In genomic region chr1:54421101-54421504, GRCh38 we compare ENCODE assay signal across 21 cellular contexts. TPM values are rescaled to one million over a fixed set of nuclear protein-coding genes. Genes with fewer than 3 reads are reported as not detected.
DNase-seq lines count a peak whose midpoint lies in the region; ATAC-seq and TF ChIP-seq lines count a peak whose summit lies in the region.
"Had no signal": no experiment of that assay in that cellular context is flagged by ENCODE, and none has a peak within 500 bp of the region (broad histone marks: within the 10 kb centered on the region; RNA-seq: fewer than 3 reads in every experiment).

No MANE protein-coding gene starts in this region.

- DNase-seq in SK-N-SH, result no peak
- DNase-seq in head of caudate nucleus, result peak in 41 of 42 donors; percentile 40 to 94 (median 74)
- DNase-seq in superior temporal gyrus (ENCODE audit: extremely low spot score), result no peak
- DNase-seq in GM20000 (ENCODE audit: low spot score), result no peak
- DNase-seq in brain microvascular endothelial cell, result no peak
- DNase-seq: activated naive CD4-positive, alpha-beta T cell; colonic mucosa; DMS153; left ventricle myocardium superior; MM.1S; NCI-H1930; NCI-H82; small intestine; stimulated activated CD4-positive, alpha-beta T cell treated with anti-CD3 and anti-CD28 coated beads, Interleukin-4, amount 100 ng/mL, for 4 hours; stimulated activated CD8-positive, alpha-beta memory T cell treated with anti-CD3 and anti-CD28 coated beads, Interleukin-4, amount 100 ng/mL, for 48 hours; SW 1271 had no signal

- POLR2A ChIA-PET in HEK293 (lab: Yijun Ruan, JAX), result no interaction called here
- POLR2A ChIA-PET in SK-N-SH (lab: Yijun Ruan, JAX), result no interaction called here

- CTCF ChIA-PET in HEK293 (lab: Yijun Ruan, JAX) (no interaction called here), SK-N-SH (lab: Yijun Ruan, JAX) (interaction anchor here (0.9 kb wide), 1 partner anchor 41 kb away, joined by 3 read pairs; no protein-coding TSS in a partner anchor)

- no peaks in the 10 kb centered on the region for H3K9me3 ChIP-seq in HEK293 (ENCODE audit: control insufficient read depth, insufficient read depth, low read depth, low read length)
- H3K9me3 ChIP-seq in SK-N-SH, result no peaks in the 10 kb centered on the region
- H3K9me3 ChIP-seq: BLaER1 treated with 17β-estradiol and CSF1 and Interleukin-3, amounts not matched to agents 10 nM and 100 nM; colonic mucosa; gastroesophageal sphincter; suprapubic skin had no signal

- no peaks in the 10 kb centered on the region for H3K79me2 ChIP-seq in SK-N-SH (ENCODE audit: insufficient read depth)

- TF ChIP-seq RAD21 in SK-N-SH (IDR thresholded peaks at IDR 0.05; ENCODE audit: low read length), result no peak

- no peaks in the 10 kb centered on the region for H3K36me3 ChIP-seq in HEK293 (ENCODE audit: control insufficient read depth in 2 of 2, insufficient read depth in 1 of 2, low read length in 2 of 2)
- H3K36me3 ChIP-seq in SK-N-SH (replicated peaks in 1 of 2; ENCODE audit: control insufficient read depth in 1 of 2, insufficient read depth in 2 of 2, low read length in 1 of 2), result no peaks in the 10 kb centered on the region
- no peaks in the 10 kb centered on the region for H3K36me3 ChIP-seq in brain microvascular endothelial cell (replicated peaks)
- H3K36me3 ChIP-seq: BLaER1 treated with 17β-estradiol and CSF1 and Interleukin-3, amounts not matched to agents 10 nM and 100 nM; colonic mucosa; gastroesophageal sphincter; suprapubic skin had no signal

- no peak overlapping the region for H3K4me3 ChIP-seq in HEK293 (ENCODE audit: low read depth, low read length)
- H3K4me3 ChIP-seq in SK-N-SH (ENCODE audit: low read depth in 2 of 2, low read length in 1 of 2), result no peak overlapping the region
- no peak overlapping the region for H3K4me3 ChIP-seq in brain microvascular endothelial cell (ENCODE audit: low read depth, low read length)
- H3K4me3 ChIP-seq: BLaER1 treated with 17β-estradiol and CSF1 and Interleukin-3, amounts not matched to agents 10 nM and 100 nM; colonic mucosa; gastroesophageal sphincter; suprapubic skin had no signal

- no peak overlapping the region for H3K4me2 ChIP-seq in SK-N-SH
- H3K4me2 ChIP-seq: BLaER1 treated with 17β-estradiol and CSF1 and Interleukin-3, amounts not matched to agents 10 nM and 100 nM had no signal

- TF ChIP-seq CTCF in HEK293 (tag by site-specific recombination; IDR thresholded peaks at IDR 0.05) (no peak), SK-N-SH (IDR thresholded peaks at IDR 0.05) (no peak), GM20000 (IDR thresholded peaks at IDR 0.05; ENCODE audit: extremely low read depth, missing control alignments) (no peak), brain microvascular endothelial cell (IDR thresholded peaks at IDR 0.05; ENCODE audit: low read depth, low read length, missing control alignments) (no peak)

- H3K27ac ChIP-seq in HEK293 (ENCODE audit: extremely low read depth, low read depth, low read length), result no peak overlapping the region
- no peak overlapping the region for H3K27ac ChIP-seq in SK-N-SH (ENCODE audit: low read depth in 2 of 2, low read length in 1 of 2)
- H3K27ac ChIP-seq in brain microvascular endothelial cell, result no peak overlapping the region
- H3K27ac ChIP-seq: BLaER1 treated with 17β-estradiol and CSF1 and Interleukin-3, amounts not matched to agents 10 nM and 100 nM; colonic mucosa; gastroesophageal sphincter; suprapubic skin had no signal

- no peaks in the 10 kb centered on the region for H3F3A ChIP-seq in SK-N-SH (replicated peaks; ENCODE audit: insufficient read depth)

- ATAC-seq in HG02885 (IDR thresholded peaks at IDR 0.05; ENCODE audit: poor library complexity, unreplicated experiment), result no peak
- ATAC-seq: gastroesophageal sphincter, left ventricle myocardium superior had no signal

- in situ Hi-C loops in brain microvascular endothelial cell (cut with HindIII; ENCODE audit: low pct_ligation_motif_present, low sequenced_read_pairs), result no loop called here

- 35% methylated on average over 4 of the region's 4 CpGs for whole genome bisulfite sequencing in SK-N-SH (ENCODE audit: low lambda C conversion rate)

- H2AFZ ChIP-seq in SK-N-SH (ENCODE audit: low read depth), result no peak overlapping the region

- no peaks in the 10 kb centered on the region for H3K27me3 ChIP-seq in SK-N-SH (ENCODE audit: insufficient read depth)
- no peaks in the 10 kb centered on the region for H3K27me3 ChIP-seq in brain microvascular endothelial cell (replicated peaks)
- H3K27me3 ChIP-seq: BLaER1 treated with 17β-estradiol and CSF1 and Interleukin-3, amounts not matched to agents 10 nM and 100 nM; colonic mucosa; gastroesophageal sphincter; suprapubic skin had no signal

- no peaks in the 10 kb centered on the region for H3K9me2 ChIP-seq in SK-N-SH

- no peaks in the 10 kb centered on the region for H4K20me1 ChIP-seq in SK-N-SH (ENCODE audit: insufficient read depth)
- H4K20me1 ChIP-seq: BLaER1 treated with 17β-estradiol and CSF1 and Interleukin-3, amounts not matched to agents 10 nM and 100 nM had no signal

- no peak for TF ChIP-seq EP300 in SK-N-SH (IDR thresholded peaks at IDR 0.05; ENCODE audit: borderline replicate concordance in 1 of 2, low read depth in 1 of 2, low read length in 1 of 2)

- no peak overlapping the region for H3K9ac ChIP-seq in SK-N-SH
- H3K9ac ChIP-seq: BLaER1 treated with 17β-estradiol and CSF1 and Interleukin-3, amounts not matched to agents 10 nM and 100 nM had no signal

- H3K4me1 ChIP-seq in HEK293 (ENCODE audit: control insufficient read depth, insufficient read depth, low read length), result no peaks in the 10 kb centered on the region
- H3K4me1 ChIP-seq in SK-N-SH (ENCODE audit: control insufficient read depth in 1 of 2, insufficient read depth in 2 of 2, low read depth in 1 of 2, low read length in 1 of 2), result no peaks in the 10 kb centered on the region
- H3K4me1 ChIP-seq: colonic mucosa, gastroesophageal sphincter had no signal

- intact Hi-C loops in head of caudate nucleus (cut with DNase I), result no loop called here

TF ChIP-seq in HEK293, 187 proteins besides CTCF, POLR2A, EP300 and RAD21 (continues in another document):
- no peak for TF ChIP-seq HOXD13 (CRISPR knock-in tag; IDR thresholded peaks at IDR 0.05; ENCODE audit: borderline replicate concordance)
- TF ChIP-seq YY2 (tag by site-specific recombination; IDR thresholded peaks at IDR 0.05), result no peak
- no peak for TF ChIP-seq ZSCAN30 (tag by site-specific recombination; IDR thresholded peaks at IDR 0.05)
- no peak for TF ChIP-seq ZNF548 (tag by site-specific recombination; IDR thresholded peaks at IDR 0.05)
- no peak for TF ChIP-seq ZNF558 (tag by site-specific recombination; IDR thresholded peaks at IDR 0.05)
- TF ChIP-seq AEBP2 (tag by site-specific recombination; IDR thresholded peaks at IDR 0.05; ENCODE audit: borderline replicate concordance), result no peak
- TF ChIP-seq ZNF391 (tag by site-specific recombination; IDR thresholded peaks at IDR 0.05; ENCODE audit: borderline replicate concordance, low read depth), result no peak

TF ChIP-seq in SK-N-SH, 30 proteins besides CTCF, POLR2A, EP300 and RAD21 (continues in another document):
- TF ChIP-seq ELF1 (IDR thresholded peaks at IDR 0.05) (no peak), RCOR1 (IDR thresholded peaks at IDR 0.05; ENCODE audit: low read length) (no peak), SIN3A (IDR thresholded peaks at IDR 0.05; ENCODE audit: borderline replicate concordance, low read depth, low read length) (no peak), FOXJ3 (CRISPR knock-in tag; IDR thresholded peaks at IDR 0.05) (no peak), JUND (IDR thresholded peaks at IDR 0.05) (0 out of 2 replicates have a peak, but pooled peaks have one; percentile 6), PBX3 (IDR thresholded peaks at IDR 0.05) (peak; percentile 38; the same call in 1 of the 2 replicates), EZH2phosphoT487 (IDR thresholded peaks at IDR 0.05; ENCODE audit: borderline replicate concordance, low read depth) (no peak), TCF12 (IDR thresholded peaks at IDR 0.05) (peak; percentile 79), TEAD4 (IDR thresholded peaks at IDR 0.05; ENCODE audit: borderline replicate concordance, insufficient read depth) (no peak), GABPA (IDR thresholded peaks at IDR 0.05; ENCODE audit: low read depth) (no peak), FOXM1 (IDR thresholded peaks at IDR 0.05; ENCODE audit: low read depth) (no peak), REST (IDR thresholded peaks at IDR 0.05; ENCODE audit: low read depth, low read length) (no peak)

RNA-seq across cellular contexts. Expression of gene SSBP3, which starts 14.9 kb away (rescaled TPM):
- 18.0 and 26.2 TPM in 2 replicates for polyA plus RNA-seq in SK-N-SH (2012; rRNA removed)
- 15.6 and 23.2 TPM in 2 replicates for polyA plus RNA-seq in SK-N-SH (2012; cell fraction: cytosol; rRNA removed)
- polyA plus RNA-seq in SK-N-SH (2012; cell fraction: nucleus; rRNA removed), result 11.7 and 18.1 TPM in 2 replicates

Comparison
In these comparisons a context has a peak if more than half of its experiments do, and no peak if none do; other contexts are left out.
1. DNase-seq: peak in head of caudate nucleus (41 of 42); none in SK-N-SH (single experiment), superior temporal gyrus (single experiment), GM20000 (single experiment) and brain microvascular endothelial cell (single experiment).
2. Of the 4 proteins assayed by ChIP-seq in both HEK293 and SK-N-SH: peak only in HEK293: none; only in SK-N-SH: PBX3; in both: none; in neither: 3.